1 cellular context compared by ENCODE assay signal in genomic region chr7:150401424-150401790, GRCh38.
TF ChIP-seq lines count a peak whose summit lies in the region.

No MANE protein-coding gene starts in this region.

TF ChIP-seq in H1, 55 proteins besides CTCF, POLR2A, EP300 and RAD21:
- TF ChIP-seq KDM1A (IDR thresholded peaks at IDR 0.05; ENCODE audit: borderline replicate concordance, low read length) (no peak), HDAC6 (IDR thresholded peaks at IDR 0.05; ENCODE audit: low read depth, low read length) (no peak), PHF8 (conservative IDR thresholded peaks at IDR 0.05; ENCODE audit: low read depth, low read length) (no peak), ASH2L (IDR thresholded peaks at IDR 0.05; ENCODE audit: low read length) (no peak), SIX5 (IDR thresholded peaks at IDR 0.05; ENCODE audit: low read depth, low read length) (no peak), NANOG (IDR thresholded peaks at IDR 0.05; ENCODE audit: insufficient read depth, low read depth, low read length, poor library complexity, severe bottlenecking) (no peak), CREB1 (IDR thresholded peaks at IDR 0.05) (no peak), BCL11A (IDR thresholded peaks at IDR 0.05; ENCODE audit: low read depth in 2 of 2, low read length in 2 of 2) (no peak), CHD2 (IDR thresholded peaks at IDR 0.05; ENCODE audit: low read length) (no peak), MAFK (IDR thresholded peaks at IDR 0.05; ENCODE audit: low read depth, low read length) (no peak), CBX8 (IDR thresholded peaks at IDR 0.05; ENCODE audit: borderline replicate concordance, low read depth, low read length) (no peak), RNF2 (IDR thresholded peaks at IDR 0.05; ENCODE audit: borderline replicate concordance, low read depth, low read length, missing control alignments, poor library complexity, severe bottlenecking) (no peak), KDM5A (IDR thresholded peaks at IDR 0.05; ENCODE audit: low read length) (no peak), RFX5 (IDR thresholded peaks at IDR 0.05; ENCODE audit: borderline replicate concordance, low read depth, low read length) (no peak), JUND (IDR thresholded peaks at IDR 0.05; ENCODE audit: low read length) (no peak), NRF1 (IDR thresholded peaks at IDR 0.05; ENCODE audit: low read depth, low read length) (no peak), RBBP5 (IDR thresholded peaks at IDR 0.05; ENCODE audit: borderline replicate concordance, low read depth, low read length) (no peak), TCF12 (IDR thresholded peaks at IDR 0.05; ENCODE audit: low read depth, low read length) (no peak), HDAC2 (IDR thresholded peaks at IDR 0.05; ENCODE audit: borderline replicate concordance in 1 of 2, low read depth in 2 of 2, low read length in 2 of 2) (no peak)
